In genomic region chr3:188955919-188956318, GRCh38 we compare ENCODE assay signal across 19 cellular contexts.
DNase-seq lines count a peak whose midpoint lies in the region; ATAC-seq, FAIRE-seq and TF ChIP-seq lines count a peak whose summit lies in the region.
"Had no signal": no experiment of that assay in that cellular context is flagged by ENCODE, and none has a peak within 500 bp of the region (broad histone marks: within the 10 kb centered on the region; RNA-seq: fewer than 3 reads in every experiment).

No MANE protein-coding gene starts in this region.

- no peaks in the 10 kb centered on the region for H3K4me1 ChIP-seq in endocrine pancreas (ENCODE audit: control insufficient read depth, insufficient read depth, low read length)
- peaks cover 11% of the 10 kb centered on the region for H3K4me1 ChIP-seq in keratinocyte (ENCODE audit: control insufficient read depth, extremely low read depth, insufficient read depth, low read length)
- H3K4me1 ChIP-seq in smooth muscle cell (ENCODE audit: low read depth), result no peaks in the 10 kb centered on the region
- H3K4me1 ChIP-seq in body of pancreas, result peaks cover 12% of the 10 kb centered on the region

- H3K4me3 ChIP-seq in endocrine pancreas (ENCODE audit: control insufficient read depth, insufficient read depth, low read length), result no peak overlapping the region
- no peak overlapping the region for H3K4me3 ChIP-seq in keratinocyte (ENCODE audit: control insufficient read depth in 2 of 3, extremely low read depth in 1 of 3, insufficient read depth in 2 of 3, low read depth in 1 of 3, low read length in 3 of 3)
- H3K4me3 ChIP-seq in smooth muscle cell, result no peak overlapping the region
- no peak overlapping the region for H3K4me3 ChIP-seq in body of pancreas
- H3K4me3 ChIP-seq: pancreas, spleen, thyroid gland had no signal

- H3K4me3 Mint-ChIP-seq in immature natural killer cell, result no peak overlapping the region
- no peak overlapping the region for H3K4me3 Mint-ChIP-seq in CD4-positive, alpha-beta T cell
- H3K4me3 Mint-ChIP-seq: naive thymus-derived CD4-positive, alpha-beta T cell had no signal

- dilution Hi-C loops in keratinocyte (cut with MboI; ENCODE audit: extremely low pct_ligation_motif_present, low sequenced_read_pairs), result no loop called here

- CTCF ChIA-PET in CD4-positive, alpha-beta T cell (lab: Charles Lee), result interaction anchor here (1.8 to 5.0 kb wide), 2 partner anchors 1209 to 1217 kb away, joined by 7 to 80 read pairs; no protein-coding TSS in a partner anchor

- 53% methylated on average over 4 of the region's 4 CpGs for WGBS in smooth muscle cell (ENCODE audit: low lambda C conversion rate)
- WGBS in body of pancreas, 2 donors, result 51 to 58% methylated on average over 4 of the region's 4 CpGs

- DNase-seq in LHCN-M2 (ENCODE audit: low read depth) (peak; percentile 89), keratinocyte (ENCODE audit: low read depth, low spot score) (no peak), smooth muscle cell (lab: John Stamatoyannopoulos, UW; ENCODE audit: unreplicated experiment) (no peak), DMS 273 treated with DMSO at 0.1 percent for 48 hours (lab: John Stamatoyannopoulos, UW) (no peak), immature natural killer cell (no peak), body of pancreas (no peak)
- no peak for DNase-seq in CD4-positive, alpha-beta T cell
- DNase-seq: activated CD4-positive, alpha-beta T cell treated with anti-CD3 and anti-CD28 coated beads, Interleukin-2, amount 50 U/mL, for 1 hour; activated naive CD4-positive, alpha-beta T cell; naive thymus-derived CD4-positive, alpha-beta T cell; NCI-H187 treated with DMSO at 0.1 percent for 48 hours; NCI-H446; NK-92 treated with Interleukin-12 subunit alpha and Interleukin-12 subunit beta, amount 100 ng/mL, for 24 hours; pancreas; spleen; thyroid gland had no signal

- POLR2A ChIA-PET in CD4-positive, alpha-beta T cell (lab: Charles Lee), result interaction anchor here (1.1 to 4.2 kb wide), 2 partner anchors 1210 to 1216 kb away, joined by 3 to 54 read pairs; partner anchors contain the start of gene BCL6

- H3K9ac ChIP-seq in endocrine pancreas (ENCODE audit: control insufficient read depth, insufficient read depth, low read length) (peak overlapping the region; percentile 14), keratinocyte (ENCODE audit: control insufficient read depth, extremely low read depth, insufficient read depth, low read length) (no peak overlapping the region), smooth muscle cell (ENCODE audit: low read depth) (no peak overlapping the region)

- H3K9me3 Mint-ChIP-seq in immature natural killer cell, result no peaks in the 10 kb centered on the region
- no peaks in the 10 kb centered on the region for H3K9me3 Mint-ChIP-seq in CD4-positive, alpha-beta T cell
- H3K9me3 Mint-ChIP-seq: naive thymus-derived CD4-positive, alpha-beta T cell had no signal

- no peaks in the 10 kb centered on the region for H3K9me1 ChIP-seq in keratinocyte (ENCODE audit: control insufficient read depth, extremely low read depth, insufficient read depth, low read length)

- H4K20me1 ChIP-seq in keratinocyte (ENCODE audit: control insufficient read depth, extremely low read depth, insufficient read depth, low read length) (no peaks in the 10 kb centered on the region), smooth muscle cell (ENCODE audit: low read depth) (no peaks in the 10 kb centered on the region)

- H3F3A ChIP-seq in smooth muscle cell (ENCODE audit: low read depth), result peaks cover 4% of the 10 kb centered on the region

- no peaks in the 10 kb centered on the region for H3K79me2 ChIP-seq in keratinocyte (ENCODE audit: control insufficient read depth, insufficient read depth, low read length)
- H3K79me2 ChIP-seq in smooth muscle cell (ENCODE audit: low read depth), result no peaks in the 10 kb centered on the region

- H3K4me2 ChIP-seq in keratinocyte (ENCODE audit: control insufficient read depth, extremely low read depth, insufficient read depth, low read depth, low read length), result no peak overlapping the region
- H3K4me2 ChIP-seq in smooth muscle cell, result peak overlapping the region; percentile 2

- H3K9me3 ChIP-seq in endocrine pancreas (ENCODE audit: control insufficient read depth, low read length), result no peaks in the 10 kb centered on the region
- no peaks in the 10 kb centered on the region for H3K9me3 ChIP-seq in keratinocyte (ENCODE audit: control insufficient read depth, low read depth, low read length)
- no peaks in the 10 kb centered on the region for H3K9me3 ChIP-seq in smooth muscle cell (replicated peaks; ENCODE audit: low read depth)
- no peaks in the 10 kb centered on the region for H3K9me3 ChIP-seq in CD4-positive, alpha-beta T cell (ENCODE audit: control insufficient read depth, low read length)
- no peaks in the 10 kb centered on the region for H3K9me3 ChIP-seq in body of pancreas
- H3K9me3 ChIP-seq: pancreas, spleen, thyroid gland had no signal

- H3K27ac Mint-ChIP-seq in immature natural killer cell, result no peak overlapping the region
- no peak overlapping the region for H3K27ac Mint-ChIP-seq in CD4-positive, alpha-beta T cell
- H3K27ac Mint-ChIP-seq: naive thymus-derived CD4-positive, alpha-beta T cell had no signal

- H3K27me3 ChIP-seq in endocrine pancreas (ENCODE audit: control insufficient read depth, insufficient read depth, low read length) (no peaks in the 10 kb centered on the region), keratinocyte (ENCODE audit: control insufficient read depth, extremely low read depth, insufficient read depth, low read length) (no peaks in the 10 kb centered on the region), smooth muscle cell (ENCODE audit: low read depth) (no peaks in the 10 kb centered on the region), body of pancreas (no peaks in the 10 kb centered on the region)
- H3K27me3 ChIP-seq in CD4-positive, alpha-beta T cell (ENCODE audit: control insufficient read depth, insufficient read depth, low read length), result no peaks in the 10 kb centered on the region
- H3K27me3 ChIP-seq: pancreas, thyroid gland had no signal

- no peaks in the 10 kb centered on the region for H3K36me3 ChIP-seq in endocrine pancreas (ENCODE audit: control insufficient read depth, insufficient read depth, low read length)
- no peaks in the 10 kb centered on the region for H3K36me3 ChIP-seq in keratinocyte (ENCODE audit: control insufficient read depth in 2 of 2, extremely low read depth in 1 of 2, insufficient read depth in 2 of 2, low read length in 2 of 2)
- H3K36me3 ChIP-seq in smooth muscle cell (ENCODE audit: low read depth), result no peaks in the 10 kb centered on the region
- no peaks in the 10 kb centered on the region for H3K36me3 ChIP-seq in body of pancreas (replicated peaks in 1 of 2; ENCODE audit: insufficient read depth in 1 of 2, low read depth in 2 of 2)
- H3K36me3 ChIP-seq: pancreas, spleen, thyroid gland had no signal

- intact Hi-C loops in CD4-positive, alpha-beta T cell (cut with DNase I, micrococcal nuclease), result loop anchor here in 1 of 2 experiments (2.0 to 10.0 kb wide), 4 partner anchors 193 to 1631 kb away; no protein-coding TSS in a partner anchor
- intact Hi-C loops in body of pancreas (cut with DNase I), result loop anchor here (5.0 kb wide), 1 partner anchor 1219 kb away; no protein-coding TSS in a partner anchor

- TF ChIP-seq POLR2A in body of pancreas (IDR thresholded peaks at IDR 0.05), result no peak

- H3K27ac ChIP-seq in keratinocyte (ENCODE audit: control insufficient read depth, insufficient read depth, low read length), result no peak overlapping the region
- no peak overlapping the region for H3K27ac ChIP-seq in smooth muscle cell (ENCODE audit: low read depth)
- no peak overlapping the region for H3K27ac ChIP-seq in CD4-positive, alpha-beta T cell (ENCODE audit: low read depth, low read length)
- H3K27ac ChIP-seq in body of pancreas, result no peak overlapping the region
- H3K27ac ChIP-seq: pancreas, RWPE1, spleen, thyroid gland had no signal

- no peak overlapping the region for H2AFZ ChIP-seq in keratinocyte (ENCODE audit: control insufficient read depth, low read length)
- H2AFZ ChIP-seq in smooth muscle cell (ENCODE audit: low read depth), result no peak overlapping the region

- TF ChIP-seq CTCF in keratinocyte (optimal IDR thresholded peaks at IDR 0.05 in 1 of 3, IDR thresholded peaks at IDR 0.05 in 1 of 3, conservative IDR thresholded peaks at IDR 0.05 in 1 of 3; ENCODE audit: extremely low read depth in 1 of 3, insufficient read depth in 2 of 3, low read length in 3 of 3), result no peak
- no peak for TF ChIP-seq CTCF in smooth muscle cell (IDR thresholded peaks at IDR 0.05; ENCODE audit: borderline replicate concordance, insufficient read depth, poor library complexity, severe bottlenecking)
- TF ChIP-seq CTCF in CD4-positive, alpha-beta T cell (IDR thresholded peaks at IDR 0.05), result no peak
- no peak for TF ChIP-seq CTCF in body of pancreas (IDR thresholded peaks at IDR 0.05)

- no peak for ATAC-seq in CD4-positive, alpha-beta T cell (ENCODE audit: poor library complexity)
- ATAC-seq in body of pancreas, result no peak
- ATAC-seq: naive thymus-derived CD4-positive, alpha-beta T cell had no signal

- no peaks in the 10 kb centered on the region for H3K4me1 Mint-ChIP-seq in immature natural killer cell
- no peaks in the 10 kb centered on the region for H3K4me1 Mint-ChIP-seq in CD4-positive, alpha-beta T cell (ENCODE audit: low read depth)

- peak; percentile 5 for FAIRE-seq in keratinocyte (lab: Jason Lieb, UNC)
- FAIRE-seq: GM18507 had no signal

- H3K27me3 Mint-ChIP-seq in immature natural killer cell (ENCODE audit: low read depth in 3 of 3), result peaks cover 0 to 3% (median 2%) of the 10 kb centered on the region in 3 donors
- H3K27me3 Mint-ChIP-seq in CD4-positive, alpha-beta T cell, result peaks cover 2% of the 10 kb centered on the region

- no peaks in the 10 kb centered on the region for H3K36me3 Mint-ChIP-seq in immature natural killer cell
- H3K36me3 Mint-ChIP-seq in CD4-positive, alpha-beta T cell (ENCODE audit: low read depth), result no peaks in the 10 kb centered on the region
- H3K36me3 Mint-ChIP-seq: naive thymus-derived CD4-positive, alpha-beta T cell had no signal
